Comparison of ENCODE assay signal across 28 cellular contexts in genomic region chr9:108087781-108088180, GRCh38.
A peak's percentile ranks its signal among the peaks of the same experiment; 100 is the strongest.
DNase-seq lines count a peak whose midpoint lies in the region; ATAC-seq, FAIRE-seq and TF ChIP-seq lines count a peak whose summit lies in the region.
"Had no signal": no experiment of that assay in that cellular context is flagged by ENCODE, and none has a peak within 500 bp of the region (broad histone marks: within the 10 kb centered on the region; RNA-seq: fewer than 3 reads in every experiment).

No MANE protein-coding gene starts in this region.

- H3K79me2 ChIP-seq in HepG2 (ENCODE audit: insufficient read depth, low read length): no peaks in the 10 kb centered on the region

- peak in 1 of 3 donors; percentile 34 for DNase-seq in right lobe of liver
- DNase-seq in HepG2 (ENCODE audit: low spot score): no peak
- DNase-seq in NCI-H2196 (lab: John Stamatoyannopoulos, UW; ENCODE audit: unreplicated experiment): peak; percentile 43
- peak; percentile 55 for DNase-seq in MCF 10A (ENCODE audit: unreplicated experiment)
- peak; percentile 13 to 19 for DNase-seq in thyroid gland
- DNase-seq in activated naive CD8-positive, alpha-beta T cell treated with anti-CD3 and anti-CD28 coated beads, Interleukin-2, amount 50 U/mL, for 24 hours: no peak
- DNase-seq: activated CD4-positive, alpha-beta T cell treated with anti-CD3 and anti-CD28 coated beads for 36 hours; activated CD8-positive, alpha-beta memory T cell treated with anti-CD3 and anti-CD28 coated beads, Interleukin-2, amount 50 U/mL, for 48 hours; activated CD8-positive, alpha-beta T cell treated with anti-CD3 and anti-CD28 coated beads for 36 hours; activated naive CD4-positive, alpha-beta T cell treated with anti-CD3 and anti-CD28 coated beads, Interleukin-2, amount 10 ng/mL, durations not matched to agents 7 days and 5 days; amniotic stem cell; BE2C; DND-41; foreskin melanocyte; GF-D8; naive B cell; NCI-H1105 treated with DMSO at 0.1 percent for 48 hours; SIG-M5; upper lobe of left lung had no signal

- no peaks in the 10 kb centered on the region for H4K20me1 ChIP-seq in HepG2 (ENCODE audit: insufficient read depth, low read length)

- POLR2A ChIA-PET in HepG2 (lab: Yijun Ruan, JAX) (no interaction called here), MCF 10A (lab: Yijun Ruan, JAX) (no interaction called here)

- no peaks in the 10 kb centered on the region for H3K9me3 ChIP-seq in right lobe of liver
- H3K9me3 ChIP-seq in HepG2 (ENCODE audit: low read length): no peaks in the 10 kb centered on the region
- H3K9me3 ChIP-seq in thyroid gland: no peaks in the 10 kb centered on the region
- H3K9me3 ChIP-seq: BE2C, upper lobe of left lung had no signal

- H3K36me3 ChIP-seq in right lobe of liver (no peaks in the 10 kb centered on the region), HepG2 (replicated peaks in 1 of 2; ENCODE audit: control insufficient read depth in 1 of 2, insufficient read depth in 2 of 2, low read length in 2 of 2) (no peaks in the 10 kb centered on the region), thyroid gland (no peaks in the 10 kb centered on the region)
- H3K36me3 ChIP-seq: BE2C, upper lobe of left lung had no signal

- CTCF ChIA-PET in HepG2 (lab: Yijun Ruan, JAX; ENCODE audit: low intra/inter-chr PET ratio, low total read pairs): no interaction called here
- CTCF ChIA-PET in MCF 10A (lab: Yijun Ruan, JAX): interaction anchor here (0.6 kb wide), 1 partner anchor 320 kb away, joined by 3 read pairs; no protein-coding TSS in a partner anchor

- TF ChIP-seq CTCF in right lobe of liver (IDR thresholded peaks at IDR 0.05) (peak in 1 of 4 donors; percentile 5), HepG2 (CRISPR knock-in tag; IDR thresholded peaks at IDR 0.05) (no peak), MCF 10A (IDR thresholded peaks at IDR 0.05; ENCODE audit: unreplicated experiment) (no peak), thyroid gland (IDR thresholded peaks at IDR 0.05) (no peak)

- 52% methylated on average over 4 of the region's 5 CpGs for WGBS in right lobe of liver (ENCODE audit: insufficient coverage, low coverage, low lambda C conversion rate, missing lambda C conversion rate)
- WGBS in HepG2 (ENCODE audit: low lambda C conversion rate): 67% methylated on average over 5 of the region's 5 CpGs
- WGBS in thyroid gland, 2 donors: 67 to 80% methylated on average over 5 of the region's 5 CpGs

- no peak overlapping the region for H3K27ac Mint-ChIP-seq in MCF 10A (ENCODE audit: low read depth, unreplicated experiment)
- no peak overlapping the region for H3K27ac Mint-ChIP-seq in activated naive CD8-positive, alpha-beta T cell treated with anti-CD3 and anti-CD28 coated beads, Interleukin-2, amount 50 U/mL, for 24 hours
- H3K27ac Mint-ChIP-seq: activated CD4-positive, alpha-beta T cell treated with anti-CD3 and anti-CD28 coated beads for 36 hours; activated CD8-positive, alpha-beta T cell treated with anti-CD3 and anti-CD28 coated beads for 36 hours; activated naive CD4-positive, alpha-beta T cell treated with anti-CD3 and anti-CD28 coated beads, Interleukin-2, amount 10 ng/mL, durations not matched to agents 7 days and 5 days; activated T-helper 1 cell treated with anti-CD3 and anti-CD28 coated beads, Interleukin-12 subunit alpha, Interleukin-12 subunit beta, Interleukin-2, Interleukin-4 antibody, amounts not matched to agents 30 ng/mL and 10 ng/mL and 1 ng/mL, durations not matched to agents 14 hours and 24 hours and 36 hours; brain; dendritic cell treated with granulocyte-macrophage colony-stimulating factor and Interleukin-4, amounts not matched to agents 40 ng/mL and 50 ng/mL, for 4 days; IgD-negative memory B cell; mesothelial cell of epicardium; naive B cell; stimulated activated effector memory CD8-positive, alpha-beta T cell treated with anti-CD3 and anti-CD28 coated beads, Interleukin-12 subunit alpha, Interleukin-12 subunit beta, amount 100 ng/mL, for 72 hours had no signal

- FAIRE-seq in HepG2 (lab: Jason Lieb, UNC): no peak
- FAIRE-seq: RCC 7860 had no signal

- H3K4me1 ChIP-seq in right lobe of liver: peaks cover 0 to 6% (median 0%) of the 10 kb centered on the region in 4 donors
- no peaks in the 10 kb centered on the region for H3K4me1 ChIP-seq in HepG2 (ENCODE audit: insufficient read depth, low read length)
- H3K4me1 ChIP-seq in thyroid gland: no peaks in the 10 kb centered on the region
- H3K4me1 ChIP-seq: upper lobe of left lung had no signal

- in situ Hi-C loops in HepG2 (cut with HindIII; ENCODE audit: extremely low pct_ligation_motif_present, low pct_unique_long_range_greater_than_20kb): no loop called here

- H3K4me3 Mint-ChIP-seq in MCF 10A (ENCODE audit: unreplicated experiment): no peak overlapping the region
- H3K4me3 Mint-ChIP-seq in activated naive CD8-positive, alpha-beta T cell treated with anti-CD3 and anti-CD28 coated beads, Interleukin-2, amount 50 U/mL, for 24 hours: no peak overlapping the region
- H3K4me3 Mint-ChIP-seq: activated CD4-positive, alpha-beta T cell treated with anti-CD3 and anti-CD28 coated beads for 36 hours; activated CD8-positive, alpha-beta T cell treated with anti-CD3 and anti-CD28 coated beads for 36 hours; activated naive CD4-positive, alpha-beta T cell treated with anti-CD3 and anti-CD28 coated beads, Interleukin-2, amount 10 ng/mL, durations not matched to agents 7 days and 5 days; activated T-helper 1 cell treated with anti-CD3 and anti-CD28 coated beads, Interleukin-12 subunit alpha, Interleukin-12 subunit beta, Interleukin-2, Interleukin-4 antibody, amounts not matched to agents 30 ng/mL and 10 ng/mL and 1 ng/mL, durations not matched to agents 14 hours and 24 hours and 36 hours; brain; dendritic cell treated with granulocyte-macrophage colony-stimulating factor and Interleukin-4, amounts not matched to agents 40 ng/mL and 50 ng/mL, for 4 days; IgD-negative memory B cell; mesothelial cell of epicardium; naive B cell; stimulated activated effector memory CD8-positive, alpha-beta T cell treated with anti-CD3 and anti-CD28 coated beads, Interleukin-12 subunit alpha, Interleukin-12 subunit beta, amount 100 ng/mL, for 72 hours had no signal

- no peak overlapping the region for H3K4me3 ChIP-seq in right lobe of liver
- no peak overlapping the region for H3K4me3 ChIP-seq in HepG2 (replicated peaks in 1 of 3; ENCODE audit: insufficient read depth in 1 of 3, low read depth in 2 of 3, low read length in 3 of 3)
- no peak overlapping the region for H3K4me3 ChIP-seq in thyroid gland (replicated peaks in 1 of 3)
- H3K4me3 ChIP-seq: upper lobe of left lung had no signal

- no peak overlapping the region for H2AFZ ChIP-seq in HepG2 (ENCODE audit: low read length)

- H3K27me3 ChIP-seq in right lobe of liver (no peaks in the 10 kb centered on the region), HepG2 (ENCODE audit: control insufficient read depth in 1 of 2, insufficient read depth in 2 of 2, low read length in 2 of 2) (no peaks in the 10 kb centered on the region), thyroid gland (no peaks in the 10 kb centered on the region)
- H3K27me3 ChIP-seq: BE2C, upper lobe of left lung had no signal

- BruUV-seq in HepG2 (replicated peaks; lab: Mats Ljungman, UMichigan) (no TSS peak), MCF 10A (replicated peaks; lab: Mats Ljungman, UMichigan) (no TSS peak)

- H3K27ac ChIP-seq in right lobe of liver (no peak overlapping the region), HepG2 (ENCODE audit: extremely low read length, insufficient read depth, low read length) (no peak overlapping the region), thyroid gland (no peak overlapping the region)
- H3K27ac ChIP-seq: upper lobe of left lung had no signal

- no peaks in the 10 kb centered on the region for H3K9me3 Mint-ChIP-seq in MCF 10A (ENCODE audit: unreplicated experiment)
- H3K9me3 Mint-ChIP-seq in activated naive CD8-positive, alpha-beta T cell treated with anti-CD3 and anti-CD28 coated beads, Interleukin-2, amount 50 U/mL, for 24 hours: peaks cover 8% of the 10 kb centered on the region
- H3K9me3 Mint-ChIP-seq: activated CD8-positive, alpha-beta T cell treated with anti-CD3 and anti-CD28 coated beads for 36 hours had no signal

- no peak for TF ChIP-seq RAD21 in HepG2 (CRISPR knock-in tag; IDR thresholded peaks at IDR 0.05)

- intact Hi-C loops in right lobe of liver (cut with DNase I): no loop called here
- intact Hi-C loops in HepG2 (cut with micrococcal nuclease; ENCODE audit: unreplicated experiment): no loop called here
- intact Hi-C loops in MCF 10A (cut with micrococcal nuclease): no loop called here
- intact Hi-C loops in thyroid gland (cut with DNase I): no loop called here

- no peak for TF ChIP-seq POLR2A in right lobe of liver (IDR thresholded peaks at IDR 0.05)
- TF ChIP-seq POLR2A in HepG2 (IDR thresholded peaks at IDR 0.05; ENCODE audit: insufficient read depth in 1 of 2, low read depth in 2 of 2, low read length in 2 of 2): no peak
- TF ChIP-seq POLR2A in thyroid gland (IDR thresholded peaks at IDR 0.05): no peak

- H3K4me2 ChIP-seq in HepG2 (ENCODE audit: low read depth, low read length): no peak overlapping the region

- peaks cover 6% of the 10 kb centered on the region for H3K4me1 Mint-ChIP-seq in MCF 10A (ENCODE audit: insufficient read depth, unreplicated experiment)
- H3K4me1 Mint-ChIP-seq in activated naive CD8-positive, alpha-beta T cell treated with anti-CD3 and anti-CD28 coated beads, Interleukin-2, amount 50 U/mL, for 24 hours: no peaks in the 10 kb centered on the region
- H3K4me1 Mint-ChIP-seq: activated CD4-positive, alpha-beta T cell treated with anti-CD3 and anti-CD28 coated beads for 36 hours; activated naive CD4-positive, alpha-beta T cell treated with anti-CD3 and anti-CD28 coated beads, Interleukin-2, amount 10 ng/mL, durations not matched to agents 7 days and 5 days; IgD-negative memory B cell; mesothelial cell of epicardium; naive B cell; stimulated activated effector memory CD8-positive, alpha-beta T cell treated with anti-CD3 and anti-CD28 coated beads, Interleukin-12 subunit alpha, Interleukin-12 subunit beta, amount 100 ng/mL, for 72 hours had no signal

- no peaks in the 10 kb centered on the region for H3K36me3 Mint-ChIP-seq in MCF 10A (ENCODE audit: insufficient read depth, unreplicated experiment)
- H3K36me3 Mint-ChIP-seq in activated naive CD8-positive, alpha-beta T cell treated with anti-CD3 and anti-CD28 coated beads, Interleukin-2, amount 50 U/mL, for 24 hours (ENCODE audit: low read depth): no peaks in the 10 kb centered on the region
- H3K36me3 Mint-ChIP-seq: activated naive CD4-positive, alpha-beta T cell treated with anti-CD3 and anti-CD28 coated beads, Interleukin-2, amount 10 ng/mL, durations not matched to agents 7 days and 5 days; brain; IgD-negative memory B cell; mesothelial cell of epicardium; stimulated activated effector memory CD8-positive, alpha-beta T cell treated with anti-CD3 and anti-CD28 coated beads, Interleukin-12 subunit alpha, Interleukin-12 subunit beta, amount 100 ng/mL, for 72 hours had no signal

- TF ChIP-seq EP300 in HepG2 (IDR thresholded peaks at IDR 0.05; ENCODE audit: low read depth in 2 of 2, low read length in 2 of 2): no peak
- no peak for TF ChIP-seq EP300 in HepG2 (CRISPR knock-in tag; IDR thresholded peaks at IDR 0.05; ENCODE audit: borderline replicate concordance)

- H3K9ac ChIP-seq in HepG2 (ENCODE audit: insufficient read depth, low read depth, low read length): no peak overlapping the region

- ATAC-seq in right lobe of liver (peak in 3 of 4 donors; percentile 42 to 90 (median 63)), HepG2 (no peak), GM21717 (IDR thresholded peaks at IDR 0.05; ENCODE audit: unreplicated experiment) (no peak), HG02798 (IDR thresholded peaks at IDR 0.05; ENCODE audit: poor library complexity, unreplicated experiment) (no peak)
- ATAC-seq in activated naive CD8-positive, alpha-beta T cell treated with anti-CD3 and anti-CD28 coated beads, Interleukin-2, amount 50 U/mL, for 24 hours: no peak
- ATAC-seq: activated CD4-positive, alpha-beta T cell treated with anti-CD3 and anti-CD28 coated beads for 36 hours; activated CD8-positive, alpha-beta T cell treated with anti-CD3 and anti-CD28 coated beads for 36 hours; stimulated activated effector memory CD8-positive, alpha-beta T cell treated with anti-CD3 and anti-CD28 coated beads, Interleukin-12 subunit alpha, Interleukin-12 subunit beta, amount 100 ng/mL, for 72 hours had no signal

- no peaks in the 10 kb centered on the region for H3K27me3 Mint-ChIP-seq in MCF 10A (ENCODE audit: insufficient read depth, unreplicated experiment)
- peaks cover 2% of the 10 kb centered on the region for H3K27me3 Mint-ChIP-seq in activated naive CD8-positive, alpha-beta T cell treated with anti-CD3 and anti-CD28 coated beads, Interleukin-2, amount 50 U/mL, for 24 hours
- H3K27me3 Mint-ChIP-seq: activated CD4-positive, alpha-beta T cell treated with anti-CD3 and anti-CD28 coated beads for 36 hours; activated CD8-positive, alpha-beta T cell treated with anti-CD3 and anti-CD28 coated beads for 36 hours; activated naive CD4-positive, alpha-beta T cell treated with anti-CD3 and anti-CD28 coated beads, Interleukin-2, amount 10 ng/mL, durations not matched to agents 7 days and 5 days had no signal

Comparison
In these comparisons a context has a peak if more than half of its experiments do, and no peak if none do; other contexts are left out.
1. ATAC-seq: peak in right lobe of liver (3 of 4); none in HepG2 (single experiment), activated naive CD8-positive, alpha-beta T cell treated with anti-CD3 and anti-CD28 coated beads, Interleukin-2, amount 50 U/mL, for 24 hours (single experiment), GM21717 (single experiment) and HG02798 (single experiment).
2. DNase-seq: peak in NCI-H2196 (single experiment), MCF 10A (single experiment) and thyroid gland (2 of 2); none in HepG2 (single experiment) and activated naive CD8-positive, alpha-beta T cell treated with anti-CD3 and anti-CD28 coated beads, Interleukin-2, amount 50 U/mL, for 24 hours (single experiment).